10 cellular contexts compared by ENCODE assay signal in the genomic region with DNA sequence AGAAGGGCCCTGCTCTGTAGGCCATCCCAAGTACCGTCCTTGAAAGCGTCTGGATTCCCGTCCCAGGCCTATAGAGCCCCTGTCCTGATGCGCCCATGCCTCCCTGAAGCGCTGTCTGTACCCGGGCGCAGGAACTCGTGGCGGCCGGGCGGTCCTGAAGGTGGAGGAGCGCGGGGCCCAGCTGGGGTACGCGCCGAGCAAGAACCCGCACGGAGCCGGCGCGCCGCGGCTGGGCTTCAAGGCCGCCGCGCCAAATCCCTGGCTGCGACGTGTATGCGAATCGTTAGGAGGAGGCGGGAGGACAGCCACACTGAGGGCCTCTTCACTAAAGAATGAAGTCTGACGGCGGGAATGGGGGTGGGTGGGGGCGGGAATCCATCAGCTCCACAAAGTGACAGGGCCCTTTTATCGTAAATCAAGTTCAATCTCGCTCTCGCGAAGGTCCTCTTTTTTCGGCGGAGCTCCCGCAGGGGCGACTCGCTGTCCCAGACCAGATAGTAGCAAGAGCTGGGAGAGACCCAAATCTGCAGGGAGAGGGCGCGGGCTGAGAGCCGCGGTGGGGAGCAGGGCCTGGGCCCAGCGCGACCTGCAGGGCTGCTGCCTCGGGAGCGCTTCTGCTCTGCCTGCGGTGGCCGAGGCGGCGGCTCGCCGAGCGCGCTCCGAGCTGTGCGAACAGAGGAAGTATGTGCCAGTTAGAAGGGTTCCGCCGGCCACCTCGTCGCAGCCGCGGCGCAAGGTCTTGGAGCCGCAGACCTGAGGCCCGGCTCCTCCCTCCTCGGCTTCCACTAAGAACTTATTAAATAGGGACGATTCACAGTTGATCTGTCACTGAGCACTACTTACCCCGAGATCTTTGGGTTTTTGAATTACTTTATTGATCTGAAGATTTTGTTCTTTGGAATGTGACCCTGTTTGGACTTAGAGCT. TPM values are rescaled to one million over a fixed set of nuclear protein-coding genes. Genes with fewer than 3 reads are reported as not detected.
DNase-seq lines count a peak whose midpoint lies in the region; ATAC-seq, FAIRE-seq and TF ChIP-seq lines count a peak whose summit lies in the region.
"Had no signal": no experiment of that assay in that cellular context is flagged by ENCODE, and none has a peak within 500 bp of the region (broad histone marks: within the 10 kb centered on the region; RNA-seq: fewer than 3 reads in every experiment).

No MANE protein-coding gene starts in this region.

- BruUV-seq in HepG2 (replicated peaks; lab: Mats Ljungman, UMichigan): no TSS peak

- peaks cover 73% of the 10 kb centered on the region for H3K27me3 ChIP-seq in astrocyte (ENCODE audit: insufficient read depth, low read length)
- peaks cover 12 to 59% of the 10 kb centered on the region in 2 experiments for H3K27me3 ChIP-seq in HepG2 (ENCODE audit: control insufficient read depth in 1 of 2, insufficient read depth in 2 of 2, low read length in 2 of 2)

- POLR2A ChIA-PET in HepG2 (lab: Yijun Ruan, JAX): no interaction called here

- TF ChIP-seq EP300 in HepG2 (IDR thresholded peaks at IDR 0.05; ENCODE audit: low read depth in 2 of 2, low read length in 2 of 2) (no peak), HepG2 (CRISPR knock-in tag; IDR thresholded peaks at IDR 0.05; ENCODE audit: borderline replicate concordance) (no peak)

- FAIRE-seq in astrocyte (lab: Jason Lieb, UNC) (no peak), HepG2 (lab: Jason Lieb, UNC) (no peak), GM12891 (lab: Jason Lieb, UNC) (no peak)

- no peak for TF ChIP-seq CTCF in astrocyte (IDR thresholded peaks at IDR 0.05; ENCODE audit: insufficient read depth, low read depth, low read length)
- no peak for TF ChIP-seq CTCF in HepG2 (CRISPR knock-in tag; IDR thresholded peaks at IDR 0.05)

- peak overlapping the region; percentile 77 for H3K4me2 ChIP-seq in astrocyte (ENCODE audit: low read length)
- H3K4me2 ChIP-seq in HepG2 (ENCODE audit: low read depth, low read length): peak overlapping the region; percentile 68

- peak overlapping the region; percentile 5 for H2AFZ ChIP-seq in astrocyte (ENCODE audit: low read depth, low read length)
- H2AFZ ChIP-seq in HepG2 (ENCODE audit: low read length): no peak overlapping the region

- no peak overlapping the region for H3K9ac ChIP-seq in astrocyte (ENCODE audit: low read length)
- H3K9ac ChIP-seq in HepG2 (ENCODE audit: insufficient read depth, low read depth, low read length): no peak overlapping the region

- no peak for DNase-seq in activated naive CD4-positive, alpha-beta T cell treated with anti-CD3 and anti-CD28 coated beads, Interleukin-2, amount 10 ng/mL, durations not matched to agents 7 days and 5 days
- no peak for DNase-seq in activated naive CD4-positive, alpha-beta T cell treated with Interleukin-2 at 50 U/mL for 16 hours
- DNase-seq in astrocyte (ENCODE audit: low read depth) (no peak), HepG2 (ENCODE audit: low spot score) (peak; percentile 5), activated gamma-delta T cell treated with Interleukin-2 at 50 U/mL for 16 hours (no peak), GM12891 (ENCODE audit: insufficient read length, low spot score) (no peak), NCI-H1930 (lab: John Stamatoyannopoulos, UW) (no peak)

- no peaks in the 10 kb centered on the region for H3K79me2 ChIP-seq in astrocyte (ENCODE audit: insufficient read depth, low read length)
- H3K79me2 ChIP-seq in HepG2 (ENCODE audit: insufficient read depth, low read length): no peaks in the 10 kb centered on the region

- peaks cover 8% of the 10 kb centered on the region for H3K4me1 Mint-ChIP-seq in activated naive CD4-positive, alpha-beta T cell treated with anti-CD3 and anti-CD28 coated beads, Interleukin-2, amount 10 ng/mL, durations not matched to agents 7 days and 5 days
- H3K4me1 Mint-ChIP-seq in astrocyte (ENCODE audit: low read depth, unreplicated experiment): peaks cover 3% of the 10 kb centered on the region

- H3K27me3 Mint-ChIP-seq in activated naive CD4-positive, alpha-beta T cell treated with anti-CD3 and anti-CD28 coated beads, Interleukin-2, amount 10 ng/mL, durations not matched to agents 7 days and 5 days: peaks cover 82% of the 10 kb centered on the region
- H3K27me3 Mint-ChIP-seq in astrocyte (ENCODE audit: low read depth, unreplicated experiment): peaks cover 80% of the 10 kb centered on the region

- H4K20me1 ChIP-seq in astrocyte (ENCODE audit: insufficient read depth, low read length): no peaks in the 10 kb centered on the region
- no peaks in the 10 kb centered on the region for H4K20me1 ChIP-seq in HepG2 (ENCODE audit: insufficient read depth, low read length)

- peak overlapping the region; percentile 7 for H3K4me3 Mint-ChIP-seq in activated naive CD4-positive, alpha-beta T cell treated with anti-CD3 and anti-CD28 coated beads, Interleukin-2, amount 10 ng/mL, durations not matched to agents 7 days and 5 days
- H3K4me3 Mint-ChIP-seq in astrocyte (ENCODE audit: unreplicated experiment): peak overlapping the region; percentile 78

- H3K27ac ChIP-seq in astrocyte (ENCODE audit: low read depth, low read length): no peak overlapping the region
- H3K27ac ChIP-seq in HepG2 (ENCODE audit: extremely low read length, insufficient read depth, low read length): no peak overlapping the region
- H3K27ac ChIP-seq in urinary bladder (ENCODE audit: low read depth): no peak overlapping the region

- intact Hi-C loops in HepG2 (cut with micrococcal nuclease; ENCODE audit: unreplicated experiment): no loop called here

- no peaks in the 10 kb centered on the region for H3K9me3 Mint-ChIP-seq in activated naive CD4-positive, alpha-beta T cell treated with anti-CD3 and anti-CD28 coated beads, Interleukin-2, amount 10 ng/mL, durations not matched to agents 7 days and 5 days
- H3K9me3 Mint-ChIP-seq in astrocyte (ENCODE audit: unreplicated experiment): peaks cover 9% of the 10 kb centered on the region

- TF ChIP-seq POLR2A in HepG2 (IDR thresholded peaks at IDR 0.05; ENCODE audit: insufficient read depth in 1 of 2, low read depth in 2 of 2, low read length in 2 of 2) (no peak), GM12891 (IDR thresholded peaks at IDR 0.05; ENCODE audit: low read depth, low read length) (no peak)

- TF ChIP-seq RAD21 in HepG2 (CRISPR knock-in tag; IDR thresholded peaks at IDR 0.05): no peak

- no peaks in the 10 kb centered on the region for H3K36me3 Mint-ChIP-seq in activated naive CD4-positive, alpha-beta T cell treated with anti-CD3 and anti-CD28 coated beads, Interleukin-2, amount 10 ng/mL, durations not matched to agents 7 days and 5 days
- no peaks in the 10 kb centered on the region for H3K36me3 Mint-ChIP-seq in astrocyte (ENCODE audit: low read depth, unreplicated experiment)

- no peaks in the 10 kb centered on the region for H3K36me3 ChIP-seq in astrocyte (ENCODE audit: insufficient read depth, low read length)
- H3K36me3 ChIP-seq in HepG2 (replicated peaks in 1 of 2; ENCODE audit: control insufficient read depth in 1 of 2, insufficient read depth in 2 of 2, low read length in 2 of 2): no peaks in the 10 kb centered on the region
- no peaks in the 10 kb centered on the region for H3K36me3 ChIP-seq in urinary bladder (ENCODE audit: insufficient read depth)

- H3K4me1 ChIP-seq in astrocyte (ENCODE audit: insufficient read depth, low read length) (no peaks in the 10 kb centered on the region), HepG2 (ENCODE audit: insufficient read depth, low read length) (no peaks in the 10 kb centered on the region; the same call in 1 of the 2 replicates), urinary bladder (ENCODE audit: insufficient read depth) (no peaks in the 10 kb centered on the region)

- ATAC-seq in HepG2: peak; percentile 95

- WGBS in HepG2 (ENCODE audit: low lambda C conversion rate): 9% methylated on average over 11 of the region's 73 CpGs
- WGBS in urinary bladder: 1% methylated on average over 73 of the region's 73 CpGs

- H3K4me3 ChIP-seq in astrocyte (ENCODE audit: insufficient read depth, low read depth, low read length): peak overlapping the region; percentile 8
- H3K4me3 ChIP-seq in HepG2 (replicated peaks in 1 of 3; ENCODE audit: insufficient read depth in 1 of 3, low read depth in 2 of 3, low read length in 3 of 3): peak overlapping the region; percentile 23 to 53 (median 32)
- peak overlapping the region; percentile 11 for H3K4me3 ChIP-seq in urinary bladder (ENCODE audit: low read depth, low read length)

- peak overlapping the region; percentile 62 for H3K27ac Mint-ChIP-seq in activated naive CD4-positive, alpha-beta T cell treated with anti-CD3 and anti-CD28 coated beads, Interleukin-2, amount 10 ng/mL, durations not matched to agents 7 days and 5 days
- H3K27ac Mint-ChIP-seq in astrocyte (ENCODE audit: unreplicated experiment): no peak overlapping the region

- CTCF ChIA-PET in activated naive CD4-positive, alpha-beta T cell treated with anti-CD3 and anti-CD28 coated beads, Interleukin-2, amount 10 ng/mL, durations not matched to agents 7 days and 5 days (lab: Charles Lee): interaction anchor here (1.4 kb wide), 1 partner anchor 128 kb away, joined by 3 read pairs; no protein-coding TSS in a partner anchor
- CTCF ChIA-PET in HepG2 (lab: Yijun Ruan, JAX; ENCODE audit: low intra/inter-chr PET ratio, low total read pairs): no interaction called here

- H3K9me3 ChIP-seq in astrocyte (ENCODE audit: insufficient read depth, low read depth, low read length) (no peaks in the 10 kb centered on the region), HepG2 (ENCODE audit: low read length) (no peaks in the 10 kb centered on the region)

- in situ Hi-C loops in HepG2 (cut with HindIII; ENCODE audit: extremely low pct_ligation_motif_present, low pct_unique_long_range_greater_than_20kb): no loop called here

RNA-seq across cellular contexts. Expression of gene BARHL2, which starts 10.4 kb away (rescaled TPM):
- not detected in 2 replicates for total RNA-seq in astrocyte
- total RNA-seq in HepG2 (2016; rRNA removed; fragmentation: Illumina TruSeq; extraction: Trizol): not detected in 2 replicates
- total RNA-seq in HepG2 (2016; cell fraction: cytosol; rRNA removed; fragmentation: Illumina TruSeq; extraction: Trizol; ENCODE audit: low read depth): not detected in 2 replicates
- total RNA-seq in HepG2 (2016; cell fraction: insoluble cytoplasmic fraction; rRNA removed; fragmentation: Illumina TruSeq; extraction: Trizol): not detected in 2 replicates
- total RNA-seq in HepG2 (2016; cell fraction: membrane; rRNA removed; fragmentation: Illumina TruSeq; extraction: Trizol): not detected in 2 replicates
- total RNA-seq in HepG2 (2016; cell fraction: nucleus; rRNA removed; fragmentation: Illumina TruSeq; extraction: Trizol): not detected in 2 replicates
- polyA plus RNA-seq in HepG2 (2011; rRNA removed): not detected in 2 replicates
- polyA plus RNA-seq in HepG2 (2011; cell fraction: cytosol; rRNA removed): not detected in 2 replicates
- polyA plus RNA-seq in HepG2 (2011; cell fraction: nucleus; rRNA removed): not detected in 2 replicates
- polyA plus RNA-seq in HepG2 (2012): not detected in 2 replicates
- polyA plus RNA-seq in HepG2 (2016; cell fraction: cytosol; fragmentation: Illumina TruSeq; extraction: Trizol; ENCODE audit: low read depth): not detected in 2 replicates
- polyA plus RNA-seq in HepG2 (2016; cell fraction: insoluble cytoplasmic fraction; fragmentation: Illumina TruSeq; extraction: Trizol; ENCODE audit: low read depth): not detected in 2 replicates
- polyA plus RNA-seq in HepG2 (2016; cell fraction: membrane; fragmentation: Illumina TruSeq; extraction: Trizol; ENCODE audit: low read depth): not detected in 2 replicates
- not detected in 2 replicates for polyA plus RNA-seq in HepG2 (2016; cell fraction: nucleus; fragmentation: Illumina TruSeq; extraction: Trizol; ENCODE audit: insufficient read depth, low read depth)
- not detected in 2 replicates for polyA minus RNA-seq in HepG2 (2011; rRNA and poly(A)+ RNA removed; ENCODE audit: low replicate concordance)
- not detected in 2 replicates for polyA minus RNA-seq in HepG2 (2011; cell fraction: cytosol; rRNA and poly(A)+ RNA removed)
- polyA minus RNA-seq in HepG2 (2011; cell fraction: nucleus; rRNA and poly(A)+ RNA removed): not detected in 2 replicates
- not detected for total RNA-seq in urinary bladder
- not detected for polyA plus RNA-seq in urinary bladder
- polyA plus RNA-seq in GM12891 (2012; ENCODE audit: low read depth, missing spikeins): not detected
- total RNA-seq: subcutaneous adipose tissue had no signal
- polyA plus RNA-seq: esophagus had no signal
